Comparison of ENCODE assay signal across 8 cellular contexts in genomic region chr6:157021267-157022021, GRCh38.
A peak's percentile ranks its signal among the peaks of the same experiment; 100 is the strongest.
DNase-seq lines count a peak whose midpoint lies in the region; ATAC-seq, FAIRE-seq and TF ChIP-seq lines count a peak whose summit lies in the region.

No MANE protein-coding gene starts in this region.

- CTCF ChIA-PET in HCT116 (lab: Charles Lee) = interaction anchor here (0.9 to 1.3 kb wide), 2 partner anchors 24 kb away, joined by 3 read pairs; no protein-coding TSS in a partner anchor

- peak; percentile 59 for DNase-seq in GM12864 (ENCODE audit: low read depth)
- DNase-seq in HCT116 (ENCODE audit: low read depth, low spot score) = peak; percentile 59
- DNase-seq in MG63 = peak; percentile 89
- peak; percentile 81 to 97 (median 92) for DNase-seq in head of caudate nucleus
- peak; percentile 84 to 93 (median 90) for DNase-seq in pancreas
- DNase-seq in thyroid gland = peak; percentile 85 to 86

- no peaks in the 10 kb centered on the region for H3K9me3 Mint-ChIP-seq in activated naive CD8-positive, alpha-beta T cell (ENCODE audit: low read depth)

- H3K79me2 ChIP-seq in HCT116 (ENCODE audit: insufficient read depth, low read length) = peaks cover 18% of the 10 kb centered on the region

- H3K4me1 ChIP-seq in HCT116 (ENCODE audit: control insufficient read depth in 1 of 2, insufficient read depth in 2 of 2, low read length in 2 of 2) (peaks cover 5 to 14% of the 10 kb centered on the region in 2 experiments), pancreas (peaks cover 0 to 20% (median 15%) of the 10 kb centered on the region in 3 donors), thyroid gland (peaks cover 33 to 34% of the 10 kb centered on the region in 2 donors)

- H3K9me2 ChIP-seq in HCT116 (ENCODE audit: insufficient read depth) = no peaks in the 10 kb centered on the region

- peak overlapping the region; percentile 88 for H3K4me3 Mint-ChIP-seq in activated naive CD8-positive, alpha-beta T cell

- H3K27me3 ChIP-seq in HCT116 (ENCODE audit: insufficient read depth, low read length) (no peaks in the 10 kb centered on the region), MG63 (no peaks in the 10 kb centered on the region), pancreas (no peaks in the 10 kb centered on the region), thyroid gland (no peaks in the 10 kb centered on the region)

- no peaks in the 10 kb centered on the region for H3K36me3 Mint-ChIP-seq in activated naive CD8-positive, alpha-beta T cell

- H3K9me3 ChIP-seq in HCT116 (ENCODE audit: control insufficient read depth in 1 of 2, insufficient read depth in 1 of 2, low read depth in 1 of 2, low read length in 2 of 2) = peaks cover 4% of the 10 kb centered on the region in 2 experiments; a peak in 2 of 4 replicates
- peaks cover 15% of the 10 kb centered on the region for H3K9me3 ChIP-seq in MG63
- H3K9me3 ChIP-seq in pancreas = no peaks in the 10 kb centered on the region
- H3K9me3 ChIP-seq in thyroid gland = no peaks in the 10 kb centered on the region

- H3K36me3 ChIP-seq in HCT116 (ENCODE audit: control insufficient read depth in 1 of 2, insufficient read depth in 2 of 2, low read length in 2 of 2) (no peaks in the 10 kb centered on the region), MG63 (no peaks in the 10 kb centered on the region), pancreas (no peaks in the 10 kb centered on the region), thyroid gland (no peaks in the 10 kb centered on the region)

- POLR2A ChIA-PET in HCT116 (lab: Charles Lee) = interaction anchor here (0.7 to 1.4 kb wide), 2 partner anchors 8 to 11 kb away, joined by 3 to 4 read pairs; no protein-coding TSS in a partner anchor

- TF ChIP-seq POLR2A in HCT116 (IDR thresholded peaks at IDR 0.05; ENCODE audit: borderline replicate concordance, extremely low read depth, insufficient read depth, insufficient read length) (peak; percentile 66), thyroid gland (IDR thresholded peaks at IDR 0.05) (peak in 1 of 2 donors; percentile 92)

- RAD21 ChIA-PET in HCT116 (lab: Charles Lee; ENCODE audit: low non-redundant PET in 1 of 2, low total read pairs in 2 of 2, uncharacterized antibody in 2 of 2, unreplicated experiment in 2 of 2) = no interaction called here

- H3K9ac ChIP-seq in HCT116 (ENCODE audit: low read length) = peak overlapping the region; percentile 92

- H3K27ac ChIP-seq in HCT116 (ENCODE audit: low read depth, low read length) (peak overlapping the region; percentile 81), pancreas (peak overlapping the region; percentile 95 to 100 (median 98)), thyroid gland (peak overlapping the region; percentile 95 to 100 (median 97))

- peak overlapping the region; percentile 94 for H3K4me2 ChIP-seq in HCT116 (ENCODE audit: low read length)

- no peaks in the 10 kb centered on the region for H3K27me3 Mint-ChIP-seq in activated naive CD8-positive, alpha-beta T cell

- peaks cover 60% of the 10 kb centered on the region for H3K4me1 Mint-ChIP-seq in activated naive CD8-positive, alpha-beta T cell (ENCODE audit: low read depth)

- no peak for FAIRE-seq in pancreas (lab: Jason Lieb, UNC)

- peak; percentile 4 for TF ChIP-seq CTCF in GM12864 (IDR thresholded peaks at IDR 0.05; ENCODE audit: low read depth, low read length, missing control alignments)
- TF ChIP-seq CTCF in HCT116 (IDR thresholded peaks at IDR 0.05 in 2 of 3, conservative IDR thresholded peaks at IDR 0.05 in 1 of 3; ENCODE audit: borderline replicate concordance in 1 of 3, insufficient read depth in 1 of 3, low read depth in 2 of 3, low read length in 2 of 3) = peak in 2 of 3 experiments; percentile 21 to 23; a peak in 1 of 6 replicates
- TF ChIP-seq CTCF in pancreas (IDR thresholded peaks at IDR 0.05) = peak in 2 of 4 donors; percentile 13 to 23
- TF ChIP-seq CTCF in thyroid gland (IDR thresholded peaks at IDR 0.05) = peak; percentile 10 to 41 (median 26)

- TF ChIP-seq RAD21 in HCT116 (IDR thresholded peaks at IDR 0.05; ENCODE audit: low read depth) = peak; percentile 39; the same call in 1 of the 2 replicates

- peak overlapping the region; percentile 99 for H3K27ac Mint-ChIP-seq in activated naive CD8-positive, alpha-beta T cell

- intact Hi-C loops in HCT116 (cut with micrococcal nuclease) (loop anchor here (2.0 kb wide), 2 partner anchors 241 to 303 kb away; no protein-coding TSS in a partner anchor), head of caudate nucleus (cut with DNase I) (loop anchor here (2.0 to 5.0 kb wide), 2 partner anchors 243 to 334 kb away; no protein-coding TSS in a partner anchor), pancreas (cut with DNase I) (no loop called here), thyroid gland (cut with DNase I) (loop anchor here (10.0 kb wide), 1 partner anchor 457 kb away; no protein-coding TSS in a partner anchor)

- 0 to 1% methylated on average over 85 to 92 of the region's 92 CpGs for WGBS in pancreas, 2 donors
- WGBS in thyroid gland, 2 donors = 0 to 1% methylated on average over 21 to 28 of the region's 92 CpGs

- peak overlapping the region; percentile 52 for H2AFZ ChIP-seq in HCT116 (ENCODE audit: low read depth, low read length, poor library complexity, severe bottlenecking)

- no TSS peak for BruUV-seq in HCT116 (replicated peaks; lab: Mats Ljungman, UMichigan)

- peak; percentile 90 for ATAC-seq in HCT116
- peak; percentile 87 for ATAC-seq in SK-N-SH treated with all-trans-retinoic acid at 6 μM for 48 hours
- peak; percentile 83 to 94 (median 90) for ATAC-seq in pancreas

- H3K4me3 ChIP-seq in GM12864 (ENCODE audit: low read depth, low read length) (peak overlapping the region; percentile 92), HCT116 (replicated peaks in 1 of 2; ENCODE audit: low read depth in 1 of 2, low read length in 2 of 2) (peak overlapping the region; percentile 75 to 79), MG63 (peak overlapping the region; percentile 86), pancreas (peak overlapping the region; percentile 62 to 84 (median 76)), thyroid gland (replicated peaks in 1 of 3) (peak overlapping the region; percentile 53 to 99 (median 71))

- H4K20me1 ChIP-seq in HCT116 (ENCODE audit: insufficient read depth) = peaks cover 5% of the 10 kb centered on the region; the same call in 1 of the 2 replicates

TF ChIP-seq in HCT116, 20 proteins besides CTCF, POLR2A, EP300 and RAD21 (continues in another document):
- TF ChIP-seq ZNF274 (IDR thresholded peaks at IDR 0.05; ENCODE audit: low read depth, low read length) = no peak
- TF ChIP-seq EZH2 (IDR thresholded peaks at IDR 0.05) = no peak
- TF ChIP-seq TCF7L2 (IDR thresholded peaks at IDR 0.05; ENCODE audit: borderline replicate concordance, extremely low read depth, insufficient read depth, insufficient read length) = no peak
- peak; percentile 29 for TF ChIP-seq YY1 (IDR thresholded peaks at IDR 0.05; ENCODE audit: extremely low read depth, insufficient replicate concordance, low read depth, low read length)
- TF ChIP-seq ELF1 (IDR thresholded peaks at IDR 0.05; ENCODE audit: borderline replicate concordance, low read depth) = no peak; the same call in 1 of the 2 replicates
- no peak for TF ChIP-seq ATF3 (IDR thresholded peaks at IDR 0.05)
- peak; percentile 65 for TF ChIP-seq SP1 (IDR thresholded peaks at IDR 0.05; ENCODE audit: low read depth)
- TF ChIP-seq CEBPB (IDR thresholded peaks at IDR 0.05; ENCODE audit: low read depth) = no peak
- peak; percentile 23; the same call in 1 of the 2 replicates for TF ChIP-seq JUND (IDR thresholded peaks at IDR 0.05)
- peak; percentile 63; the same call in 1 of the 2 replicates for TF ChIP-seq EGR1 (IDR thresholded peaks at IDR 0.05; ENCODE audit: low read depth)
- peak; percentile 74 for TF ChIP-seq MAX (IDR thresholded peaks at IDR 0.05)

TF ChIP-seq in SK-N-SH treated with all-trans-retinoic acid at 6 μM for 48 hours, 23 proteins besides CTCF, POLR2A, EP300 and RAD21 (continues in another document):
- no peak for TF ChIP-seq OSR1 (CRISPR knock-in tag; IDR thresholded peaks at IDR 0.05)
- TF ChIP-seq SNAI2 (CRISPR knock-in tag; IDR thresholded peaks at IDR 0.05) = no peak
- TF ChIP-seq ZNF70 (CRISPR knock-in tag; IDR thresholded peaks at IDR 0.05) = 0 out of 2 replicates have a peak, but pooled peaks have one; percentile 8
- TF ChIP-seq POU6F1 (CRISPR knock-in tag; IDR thresholded peaks at IDR 0.05; ENCODE audit: borderline replicate concordance, low read depth) = 0 out of 2 replicates have a peak, but pooled peaks have one; percentile 23
- TF ChIP-seq ZFP3 (CRISPR knock-in tag; IDR thresholded peaks at IDR 0.05) = peak; percentile 64; the same call in 1 of the 2 replicates
- peak; percentile 7; the same call in 1 of the 2 replicates for TF ChIP-seq GLIS3 (CRISPR knock-in tag; IDR thresholded peaks at IDR 0.05)
- TF ChIP-seq TCF4 (CRISPR knock-in tag; IDR thresholded peaks at IDR 0.05; ENCODE audit: borderline replicate concordance) = no peak
- TF ChIP-seq CSDC2 (CRISPR knock-in tag; IDR thresholded peaks at IDR 0.05) = 0 out of 2 replicates have a peak, but pooled peaks have one; percentile 23
- TF ChIP-seq TOX (CRISPR knock-in tag; IDR thresholded peaks at IDR 0.05; ENCODE audit: borderline replicate concordance) = no peak

Comparison
In these comparisons a context has a peak if more than half of its experiments do, and no peak if none do; other contexts are left out.
1. Peak in every context shown above with its lines: DNase-seq, ATAC-seq, H3K4me3 ChIP-seq and H3K27ac ChIP-seq.
2. intact Hi-C loops: an anchor here in HCT116 (2.0 kb wide), head of caudate nucleus (2.0 to 5.0 kb wide) and thyroid gland (10.0 kb wide); none called in pancreas.